ENCODE assay signal across 18 cellular contexts in the genomic region with DNA sequence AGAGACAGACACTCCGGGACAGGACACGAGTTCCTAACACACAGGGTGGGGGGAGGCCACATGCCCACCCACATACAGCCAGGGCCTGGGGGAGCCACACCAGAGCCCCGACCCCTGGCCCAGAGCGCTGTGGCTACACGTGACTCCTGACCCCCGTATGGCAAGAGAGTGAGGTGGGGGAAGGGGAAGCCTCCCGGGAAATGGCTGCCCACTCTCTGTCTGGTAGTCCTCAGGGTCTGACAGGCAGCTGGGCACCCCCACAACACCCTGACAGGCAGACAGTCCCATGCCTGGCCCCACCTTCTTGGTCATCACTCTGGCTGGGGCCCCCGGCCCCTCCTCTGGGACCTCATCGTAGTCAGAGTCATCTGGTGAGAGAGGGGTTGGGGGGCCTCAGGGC. TPM values are rescaled to one million over a fixed set of nuclear protein-coding genes. Genes with fewer than 3 reads are reported as not detected.
DNase-seq lines count a peak whose midpoint lies in the region; TF ChIP-seq lines count a peak whose summit lies in the region.
"Had no signal": no experiment of that assay in that cellular context is flagged by ENCODE, and none has a peak within 500 bp of the region (broad histone marks: within the 10 kb centered on the region; RNA-seq: fewer than 3 reads in every experiment).

No MANE protein-coding gene starts in this region.

- H3K27me3 ChIP-seq in breast epithelium (no peaks in the 10 kb centered on the region), mammary epithelial cell (ENCODE audit: insufficient read depth, low read length) (no peaks in the 10 kb centered on the region), ectodermal cell (ENCODE audit: control insufficient read depth, insufficient read depth, low read length, poor library complexity, severe bottlenecking) (no peaks in the 10 kb centered on the region), tibial nerve (no peaks in the 10 kb centered on the region)
- H3K27me3 ChIP-seq: tibial artery had no signal

- no peak for TF ChIP-seq EP300 in tibial nerve (IDR thresholded peaks at IDR 0.05)

- no peak overlapping the region for H3K4me2 ChIP-seq in mammary epithelial cell (ENCODE audit: insufficient read depth, low read depth, low read length)
- H3K4me2 ChIP-seq: A549 had no signal

- TF ChIP-seq POLR2A in breast epithelium (IDR thresholded peaks at IDR 0.05) (no peak), tibial nerve (IDR thresholded peaks at IDR 0.05) (no peak), erythroblast (IDR thresholded peaks at IDR 0.05; ENCODE audit: low read length) (no peak)

- no peak for TF ChIP-seq CTCF in breast epithelium (IDR thresholded peaks at IDR 0.05)
- no peak for TF ChIP-seq CTCF in mammary epithelial cell (conservative IDR thresholded peaks at IDR 0.05 in 1 of 2, IDR thresholded peaks at IDR 0.05 in 1 of 2; ENCODE audit: extremely low read depth in 1 of 2, insufficient read depth in 1 of 2, low read depth in 1 of 2, low read length in 2 of 2)
- TF ChIP-seq CTCF in nephron (IDR thresholded peaks at IDR 0.05; ENCODE audit: unreplicated experiment in 3 of 3): no peak
- TF ChIP-seq CTCF in tibial nerve (IDR thresholded peaks at IDR 0.05): no peak

- peak overlapping the region; percentile 44 to 75 (median 71) for H3K27ac Mint-ChIP-seq in nephron
- H3K27ac Mint-ChIP-seq: CD8-positive, alpha-beta T cell had no signal

- no peak overlapping the region for H3K9ac ChIP-seq in mammary epithelial cell (ENCODE audit: insufficient read depth, low read length)

- BruUV-seq in mammary epithelial cell (replicated peaks; lab: Mats Ljungman, UMichigan): no TSS peak

- H3K36me3 Mint-ChIP-seq in nephron (ENCODE audit: low read depth): peaks cover 43% of the 10 kb centered on the region

- in situ Hi-C loops in mammary epithelial cell (cut with MboI; ENCODE audit: low sequenced_read_pairs in 2 of 2): no loop called here

- no peaks in the 10 kb centered on the region for H3K27me3 Mint-ChIP-seq in nephron (ENCODE audit: low read depth)

- no peaks in the 10 kb centered on the region for H3K4me1 ChIP-seq in breast epithelium
- no peaks in the 10 kb centered on the region for H3K4me1 ChIP-seq in mammary epithelial cell (ENCODE audit: insufficient read depth, low read length)
- H3K4me1 ChIP-seq in ectodermal cell (ENCODE audit: control insufficient read depth, insufficient read depth, low read length): peaks cover 29% of the 10 kb centered on the region
- peaks cover 0 to 56% (median 14%) of the 10 kb centered on the region in 4 donors for H3K4me1 ChIP-seq in tibial nerve
- H3K4me1 ChIP-seq: A549 had no signal

- no peak overlapping the region for H2AFZ ChIP-seq in mammary epithelial cell (ENCODE audit: low read depth, low read length)

- dilution Hi-C loops in mammary epithelial cell (cut with HindIII; ENCODE audit: low sequenced_read_pairs): no loop called here

- peaks cover 31% of the 10 kb centered on the region for H3K4me1 Mint-ChIP-seq in nephron

- H3K36me3 ChIP-seq in breast epithelium: no peaks in the 10 kb centered on the region
- peaks cover 15% of the 10 kb centered on the region for H3K36me3 ChIP-seq in mammary epithelial cell (ENCODE audit: insufficient read depth, low read length)
- H3K36me3 ChIP-seq in ectodermal cell (ENCODE audit: control insufficient read depth, insufficient read depth, low read length): no peaks in the 10 kb centered on the region
- peaks cover 0 to 60% (median 17%) of the 10 kb centered on the region in 3 donors for H3K36me3 ChIP-seq in tibial nerve

- intact Hi-C loops in breast epithelium (cut with DNase I; ENCODE audit: low total_unique reads): no loop called here
- intact Hi-C loops in mammary epithelial cell (cut with micrococcal nuclease): no loop called here

- H3K9me3 ChIP-seq in breast epithelium (no peaks in the 10 kb centered on the region), mammary epithelial cell (replicated peaks; ENCODE audit: insufficient read depth, low read length) (no peaks in the 10 kb centered on the region), ectodermal cell (ENCODE audit: control insufficient read depth, low read length) (no peaks in the 10 kb centered on the region), tibial nerve (no peaks in the 10 kb centered on the region)
- H3K9me3 ChIP-seq: A549, tibial artery had no signal

- H3K27ac ChIP-seq in breast epithelium (peak overlapping the region; percentile 36 to 87), mammary epithelial cell (ENCODE audit: insufficient read depth, low read depth, low read length) (no peak overlapping the region), ectodermal cell (ENCODE audit: insufficient read depth, low read depth, low read length, poor library complexity, severe bottlenecking) (peak overlapping the region; percentile 22), tibial nerve (peak overlapping the region in 3 of 4 donors; percentile 41 to 83 (median 80))
- H3K27ac ChIP-seq: A549, SK-N-MC, tibial artery had no signal

- H4K20me1 ChIP-seq in mammary epithelial cell (ENCODE audit: insufficient read depth, low read length): no peaks in the 10 kb centered on the region

- peak overlapping the region in 1 of 3 experiments; percentile 3 for H3K4me3 Mint-ChIP-seq in nephron
- H3K4me3 Mint-ChIP-seq: CD8-positive, alpha-beta T cell had no signal

- WGBS in mammary epithelial cell (ENCODE audit: low coverage, missing lambda C conversion rate): 80% methylated on average over 3 of the region's 9 CpGs
- WGBS in ectodermal cell, 2 experiments: 68 to 69% methylated on average over 9 of the region's 9 CpGs
- WGBS in tibial nerve, 2 donors: 26 to 28% methylated on average over 9 of the region's 9 CpGs

- CTCF ChIA-PET in mammary epithelial cell (lab: Charles Lee; ENCODE audit: low non-redundant PET): no interaction called here

- peak overlapping the region in 2 of 3 donors; percentile 4 to 43 for H3K4me3 ChIP-seq in breast epithelium
- H3K4me3 ChIP-seq in mammary epithelial cell (replicated peaks in 1 of 3; ENCODE audit: insufficient read depth in 1 of 3, low read depth in 2 of 3, low read length in 3 of 3): no peak overlapping the region
- no peak overlapping the region for H3K4me3 ChIP-seq in ectodermal cell (ENCODE audit: insufficient read depth, low read depth, low read length)
- peak overlapping the region in 1 of 4 donors; percentile 5 for H3K4me3 ChIP-seq in tibial nerve
- H3K4me3 ChIP-seq: A549, coronary artery, SK-N-MC, tibial artery had no signal

- DNase-seq in breast epithelium (ENCODE audit: low spot score in 2 of 2) (no peak), mammary epithelial cell (no peak), tibial nerve (ENCODE audit: low spot score in 2 of 2) (no peak), erythroblast (lab: John Stamatoyannopoulos, UW) (no peak), NCI-H2196 (lab: John Stamatoyannopoulos, UW; ENCODE audit: unreplicated experiment) (no peak)
- no peak for DNase-seq in NK-92 treated with Interleukin-12 subunit alpha and Interleukin-12 subunit beta, amount 100 ng/mL, for 24 hours (lab: John Stamatoyannopoulos, UW)
- DNase-seq: activated CD4-positive, alpha-beta T cell treated with anti-CD3 and anti-CD28 coated beads, Interleukin-2, amount 50 U/mL, for 1 hour; CD8-positive, alpha-beta T cell; GOT3; kidney glomerular epithelial cell; NCI-H146; stimulated activated CD4-positive, alpha-beta T cell treated with anti-CD3 and anti-CD28 coated beads, Interleukin-2, amount 100 ng/mL, for 24 hours had no signal

- H3K79me2 ChIP-seq in mammary epithelial cell (ENCODE audit: insufficient read depth, low read length): peaks cover 58% of the 10 kb centered on the region

- no peaks in the 10 kb centered on the region for H3K9me3 Mint-ChIP-seq in nephron
- H3K9me3 Mint-ChIP-seq: CD8-positive, alpha-beta T cell had no signal

RNA-seq across cellular contexts. Expression of a gene that starts 38.7 kb away (rescaled TPM):
- total RNA-seq in breast epithelium (10 to 100 TPM; 23.7 to 85.9 (median 67.0) TPM), mammary epithelial cell (1 to 10 TPM in 1 of 2 donors, under 1 TPM in 1; 0.31 to 1.0 TPM), tibial nerve (10 to 100 TPM; 30.3 to 75.7 (median 43.1) TPM)
- 0.76 TPM for polyA plus RNA-seq in mammary epithelial cell
- polyA minus RNA-seq in mammary epithelial cell: 0.88 TPM
- polyA plus RNA-seq in ectodermal cell (2013, experiment 1 of 4): 23.5 TPM
- 31.7 TPM for polyA plus RNA-seq in ectodermal cell (2013, experiment 2 of 4)
- 17.9 TPM for polyA plus RNA-seq in ectodermal cell (2013, experiment 3 of 4)
- polyA plus RNA-seq in ectodermal cell (2013, experiment 4 of 4): 15.1 TPM

RNA-seq across cellular contexts. Expression of a gene that starts 39.3 kb away (rescaled TPM):
- total RNA-seq in breast epithelium: 100 to 1,000 TPM in 1 of 3 donors, 10 to 100 TPM in 2; 85.9 to 109 (median 97.0) TPM
- total RNA-seq in mammary epithelial cell: 10 to 100 TPM; 56.8 to 78.3 TPM
- 51.9 TPM for polyA plus RNA-seq in mammary epithelial cell
- 274 TPM for polyA minus RNA-seq in mammary epithelial cell
- polyA plus RNA-seq in ectodermal cell (2013, experiment 1 of 4): 34.4 TPM
- 44.5 TPM for polyA plus RNA-seq in ectodermal cell (2013, experiment 2 of 4)
- 25.4 TPM for polyA plus RNA-seq in ectodermal cell (2013, experiment 3 of 4)
- polyA plus RNA-seq in ectodermal cell (2013, experiment 4 of 4): 32.6 TPM
- 100 to 1,000 TPM; 104 to 151 (median 149) TPM for total RNA-seq in tibial nerve

Comparison
In these comparisons a context has a peak if more than half of its experiments do, and no peak if none do; other contexts are left out.
1. H3K4me3 ChIP-seq: peak in breast epithelium (2 of 3); none in mammary epithelial cell (0 of 3) and ectodermal cell (single experiment).
2. RNA of a gene that starts 38.7 kb away (total RNA-seq): 23.7 to 85.9 TPM in breast epithelium and 30.3 to 75.7 TPM in tibial nerve; 0.31 to 1.0 TPM in mammary epithelial cell; every median in the first group is over 10 times any median in the second.